15 cellular contexts compared by ENCODE assay signal in the genomic region with DNA sequence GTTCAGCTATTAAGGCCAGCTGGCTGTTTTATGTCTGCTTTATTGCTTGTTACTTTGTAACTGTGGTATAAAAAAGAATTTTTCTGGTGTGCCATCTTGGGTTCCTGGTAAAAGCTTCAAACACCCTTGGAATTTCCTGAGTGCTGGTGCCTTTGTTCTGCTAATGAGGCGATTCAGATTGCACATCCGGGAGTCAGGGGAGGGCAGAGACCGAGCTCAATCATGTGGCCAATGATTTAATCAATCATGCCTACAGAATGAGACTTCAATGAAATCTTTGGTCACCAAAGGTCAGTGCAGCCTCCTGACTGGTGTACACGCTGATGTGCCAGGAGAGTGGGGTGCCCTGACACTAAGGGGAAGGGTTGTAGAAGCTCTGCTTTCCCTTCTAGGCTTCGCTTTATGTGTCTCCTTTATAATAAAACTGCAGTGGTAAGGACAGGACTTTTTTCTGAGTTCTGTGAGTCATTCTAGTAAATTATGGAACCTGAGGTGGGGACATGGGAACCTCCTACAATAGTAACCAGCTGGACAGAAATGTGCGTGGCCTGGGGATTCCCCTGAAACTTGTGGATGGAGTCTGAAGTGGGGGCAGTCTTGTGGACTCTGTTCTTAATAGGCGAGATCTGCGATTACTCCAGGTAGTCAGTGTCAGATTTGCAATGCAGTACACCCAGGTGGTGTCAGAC.
DNase-seq lines count a peak whose midpoint lies in the region; FAIRE-seq and TF ChIP-seq lines count a peak whose summit lies in the region.
"Had no signal": no experiment of that assay in that cellular context is flagged by ENCODE, and none has a peak within 500 bp of the region (broad histone marks: within the 10 kb centered on the region; RNA-seq: fewer than 3 reads in every experiment).

No MANE protein-coding gene starts in this region.

- H3K4me1 Mint-ChIP-seq in MCF 10A (ENCODE audit: insufficient read depth, unreplicated experiment) = no peaks in the 10 kb centered on the region

- DNase-seq in mammary epithelial cell = peak; percentile 29
- DNase-seq in MCF 10A (ENCODE audit: unreplicated experiment) = no peak
- peak; percentile 23 to 50 for DNase-seq in cardiac fibroblast (ENCODE audit: low read depth in 2 of 2)
- no peak for DNase-seq in kidney
- no peak for DNase-seq in substantia nigra (lab: John Stamatoyannopoulos, UW)
- no peak for DNase-seq in NCI-H1436 (lab: John Stamatoyannopoulos, UW)
- DNase-seq in HTR-8/SVneo (ENCODE audit: insufficient read length, low spot score) = no peak
- no peak for DNase-seq in GM10266 (ENCODE audit: extremely low spot score)
- DNase-seq: activated CD4-positive, alpha-beta T cell treated with anti-CD3 and anti-CD28 coated beads, Interleukin-2, amount 10 ng/mL, durations not matched to agents 24 days and 14 days; effector memory CD4-positive, alpha-beta T cell; SHP77 treated with DMSO at 0.1 percent for 48 hours; stimulated activated CD8-positive, alpha-beta memory T cell treated with anti-CD3 and anti-CD28 coated beads, Interleukin-4, amount 100 ng/mL, for 48 hours had no signal

- H3K27me3 ChIP-seq in mammary epithelial cell (ENCODE audit: insufficient read depth, low read length) = no peaks in the 10 kb centered on the region

- H3K36me3 ChIP-seq in mammary epithelial cell (ENCODE audit: insufficient read depth, low read length) (peaks cover 4% of the 10 kb centered on the region), kidney (ENCODE audit: control insufficient read depth in 1 of 2, insufficient read depth in 2 of 2, low read length in 2 of 2) (peaks cover 2 to 11% of the 10 kb centered on the region in 2 donors)

- H3K9me3 ChIP-seq in mammary epithelial cell (replicated peaks; ENCODE audit: insufficient read depth, low read length) = no peaks in the 10 kb centered on the region
- no peaks in the 10 kb centered on the region for H3K9me3 ChIP-seq in kidney (ENCODE audit: control insufficient read depth in 1 of 2, low read length in 2 of 2)

- no peak overlapping the region for H3K4me3 Mint-ChIP-seq in MCF 10A (ENCODE audit: unreplicated experiment)
- H3K4me3 Mint-ChIP-seq: activated CD4-positive, alpha-beta T cell treated with anti-CD3 and anti-CD28 coated beads, Interleukin-2, amount 10 ng/mL, durations not matched to agents 24 days and 14 days; activated naive CD4-positive, alpha-beta T cell treated with anti-CD3 and anti-CD28 coated beads, Interleukin-2, amount 50 U/mL, for 24 hours; IgD-negative memory B cell had no signal

- BruUV-seq in mammary epithelial cell (replicated peaks; lab: Mats Ljungman, UMichigan) (no TSS peak), MCF 10A (replicated peaks; lab: Mats Ljungman, UMichigan) (no TSS peak)

- H3K27ac ChIP-seq in mammary epithelial cell (ENCODE audit: insufficient read depth, low read depth, low read length) (no peak overlapping the region), kidney (ENCODE audit: low read depth in 2 of 2, low read length in 2 of 2) (peak overlapping the region; percentile 2 to 4), substantia nigra (ENCODE audit: low read depth, low read length, poor library complexity, severe bottlenecking) (no peak overlapping the region)

- H3K4me3 ChIP-seq in mammary epithelial cell (replicated peaks in 1 of 3; ENCODE audit: insufficient read depth in 1 of 3, low read depth in 2 of 3, low read length in 3 of 3) = no peak overlapping the region
- no peak overlapping the region for H3K4me3 ChIP-seq in cardiac fibroblast (replicated peaks in 1 of 2; ENCODE audit: low read depth in 2 of 2, low read length in 2 of 2)
- no peak overlapping the region for H3K4me3 ChIP-seq in kidney (ENCODE audit: low read length in 2 of 2)

- H3K9me3 Mint-ChIP-seq in MCF 10A (ENCODE audit: unreplicated experiment) = no peaks in the 10 kb centered on the region
- H3K9me3 Mint-ChIP-seq: activated CD4-positive, alpha-beta T cell treated with anti-CD3 and anti-CD28 coated beads, Interleukin-2, amount 10 ng/mL, durations not matched to agents 24 days and 14 days; activated naive CD4-positive, alpha-beta T cell treated with anti-CD3 and anti-CD28 coated beads, Interleukin-2, amount 50 U/mL, for 24 hours; IgD-negative memory B cell had no signal

- no peaks in the 10 kb centered on the region for H3K27me3 Mint-ChIP-seq in MCF 10A (ENCODE audit: insufficient read depth, unreplicated experiment)
- H3K27me3 Mint-ChIP-seq: activated CD4-positive, alpha-beta T cell treated with anti-CD3 and anti-CD28 coated beads, Interleukin-2, amount 10 ng/mL, durations not matched to agents 24 days and 14 days; activated naive CD4-positive, alpha-beta T cell treated with anti-CD3 and anti-CD28 coated beads, Interleukin-2, amount 50 U/mL, for 24 hours; IgD-negative memory B cell had no signal

- no peak overlapping the region for H3K27ac Mint-ChIP-seq in MCF 10A (ENCODE audit: low read depth, unreplicated experiment)
- H3K27ac Mint-ChIP-seq: activated CD4-positive, alpha-beta T cell treated with anti-CD3 and anti-CD28 coated beads, Interleukin-2, amount 10 ng/mL, durations not matched to agents 24 days and 14 days; activated naive CD4-positive, alpha-beta T cell treated with anti-CD3 and anti-CD28 coated beads, Interleukin-2, amount 50 U/mL, for 24 hours had no signal

- CTCF ChIA-PET in mammary epithelial cell (lab: Charles Lee; ENCODE audit: low non-redundant PET) (no interaction called here), MCF 10A (lab: Yijun Ruan, JAX) (interaction anchor here (0.6 to 1.4 kb wide), 2 partner anchors 236 to 1542 kb away, joined by 3 read pairs; no protein-coding TSS in a partner anchor)

- H3K4me1 ChIP-seq in mammary epithelial cell (ENCODE audit: insufficient read depth, low read length) (no peaks in the 10 kb centered on the region), kidney (ENCODE audit: control insufficient read depth in 1 of 2, insufficient read depth in 1 of 2, low read depth in 1 of 2, low read length in 2 of 2) (peaks cover 0 to 7% of the 10 kb centered on the region in 2 donors)

- no peaks in the 10 kb centered on the region for H3K79me2 ChIP-seq in mammary epithelial cell (ENCODE audit: insufficient read depth, low read length)

- no peaks in the 10 kb centered on the region for H4K20me1 ChIP-seq in mammary epithelial cell (ENCODE audit: insufficient read depth, low read length)

- no peak overlapping the region for H2AFZ ChIP-seq in mammary epithelial cell (ENCODE audit: low read depth, low read length)

- H3K4me2 ChIP-seq in mammary epithelial cell (ENCODE audit: insufficient read depth, low read depth, low read length) = no peak overlapping the region

- H3K36me3 Mint-ChIP-seq in MCF 10A (ENCODE audit: insufficient read depth, unreplicated experiment) = peaks cover 30% of the 10 kb centered on the region

- H3K9ac ChIP-seq in mammary epithelial cell (ENCODE audit: insufficient read depth, low read length) (no peak overlapping the region), kidney (ENCODE audit: low read length in 2 of 2) (no peak overlapping the region)

- FAIRE-seq in kidney (lab: Jason Lieb, UNC) (no peak), HTR-8/SVneo (lab: Jason Lieb, UNC) (no peak)
- FAIRE-seq: A204.1 had no signal

- POLR2A ChIA-PET in MCF 10A (lab: Yijun Ruan, JAX) = no interaction called here

- TF ChIP-seq CTCF in mammary epithelial cell (conservative IDR thresholded peaks at IDR 0.05 in 1 of 2, IDR thresholded peaks at IDR 0.05 in 1 of 2; ENCODE audit: extremely low read depth in 1 of 2, insufficient read depth in 1 of 2, low read depth in 1 of 2, low read length in 2 of 2) (no peak), MCF 10A (IDR thresholded peaks at IDR 0.05; ENCODE audit: unreplicated experiment) (no peak), cardiac fibroblast (IDR thresholded peaks at IDR 0.05; ENCODE audit: low read depth, low read length) (no peak), kidney (IDR thresholded peaks at IDR 0.05; ENCODE audit: borderline replicate concordance, extremely low read depth, insufficient read depth) (no peak), GM10266 (IDR thresholded peaks at IDR 0.05; ENCODE audit: control insufficient read depth, insufficient read depth, low read depth, missing control alignments) (no peak)

- WGBS in mammary epithelial cell (ENCODE audit: low coverage, missing lambda C conversion rate) = 85% methylated on average over 8 of the region's 8 CpGs

- in situ Hi-C loops in mammary epithelial cell (cut with MboI; ENCODE audit: low sequenced_read_pairs in 2 of 2) = no loop called here

- dilution Hi-C loops in mammary epithelial cell (cut with HindIII; ENCODE audit: low sequenced_read_pairs) = no loop called here

- intact Hi-C loops in mammary epithelial cell (cut with micrococcal nuclease) = no loop called here
- intact Hi-C loops in MCF 10A (cut with micrococcal nuclease) = no loop called here
- intact Hi-C loops in kidney (cut with DNase I) = no loop called here

Comparison
In these comparisons a context has a peak if more than half of its experiments do, and no peak if none do; other contexts are left out.
1. DNase-seq: peak in mammary epithelial cell (single experiment) and cardiac fibroblast (2 of 2); none in MCF 10A (single experiment), kidney (single experiment), substantia nigra (0 of 49), NCI-H1436 (single experiment), HTR-8/SVneo (single experiment) and GM10266 (single experiment).
2. H3K27ac ChIP-seq: peak in kidney (2 of 2); none in mammary epithelial cell (single experiment) and substantia nigra (single experiment).